Comparison of ENCODE assay signal across 8 cellular contexts in the genomic region with DNA sequence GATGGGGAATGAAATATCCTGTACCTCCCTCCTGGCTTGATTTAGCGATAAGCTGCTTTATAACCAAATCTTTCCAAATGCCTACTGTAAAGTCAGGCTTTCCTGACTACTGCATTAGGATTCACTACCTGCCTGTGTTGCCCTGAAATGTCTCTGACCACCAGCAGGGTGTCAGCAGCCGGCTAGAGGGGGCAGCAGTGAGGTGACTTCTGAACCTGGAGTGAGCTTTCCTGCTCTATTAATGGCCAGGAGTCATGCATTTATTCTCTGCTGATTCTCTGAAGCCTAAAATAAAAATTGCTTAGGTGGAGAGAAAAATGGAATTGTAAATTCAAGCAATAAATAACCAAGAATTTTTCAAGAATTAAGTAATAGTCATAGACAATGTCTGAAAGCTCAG. TPM values are rescaled to one million over a fixed set of nuclear protein-coding genes. Genes with fewer than 3 reads are reported as not detected.
A peak's percentile ranks its signal among the peaks of the same experiment; 100 is the strongest.
DNase-seq lines count a peak whose midpoint lies in the region; ATAC-seq lines count a peak whose summit lies in the region.

No MANE protein-coding gene starts in this region.

- intact Hi-C loops in Right ventricle myocardium superior (cut with DNase I): no loop called here
- intact Hi-C loops in Right ventricle myocardium inferior (cut with DNase I): no loop called here

- ATAC-seq in Right ventricle myocardium superior (ENCODE audit: poor library complexity) (no peak), Right ventricle myocardium inferior (no peak), HG03442 (IDR thresholded peaks at IDR 0.05; ENCODE audit: unreplicated experiment) (no peak), HG03097 (IDR thresholded peaks at IDR 0.05; ENCODE audit: low FRiP score, unreplicated experiment) (no peak), GM19463 (IDR thresholded peaks at IDR 0.05; ENCODE audit: unreplicated experiment) (no peak)

- peak; percentile 60 for DNase-seq in Right ventricle myocardium superior
- DNase-seq in Right ventricle myocardium inferior (ENCODE audit: missing footprints): no peak
- peak; percentile 48 for DNase-seq in NCI-H226
- peak; percentile 55 to 74 for DNase-seq in T47D (ENCODE audit: low read depth in 1 of 2, low spot score in 1 of 2)
- DNase-seq in medulla oblongata (ENCODE audit: extremely low spot score): peak; percentile 55

- in situ Hi-C loops in T47D (cut with HindIII; ENCODE audit: low pct_unique_long_range_greater_than_20kb, low sequenced_read_pairs): no loop called here

RNA-seq across cellular contexts. Expression of gene BACE2, which starts 2.5 kb away (rescaled TPM):
- total RNA-seq in Right ventricle myocardium superior (11.4 TPM), Right ventricle myocardium inferior (14.5 TPM)
